ENCODE assay signal across 22 cellular contexts in genomic region chr15:60235951-60236710, GRCh38.
DNase-seq lines count a peak whose midpoint lies in the region; ATAC-seq and TF ChIP-seq lines count a peak whose summit lies in the region.
"Had no signal": no experiment of that assay in that cellular context is flagged by ENCODE, and none has a peak within 500 bp of the region (broad histone marks: within the 10 kb centered on the region; RNA-seq: fewer than 3 reads in every experiment).

No MANE protein-coding gene starts in this region.

- H4K20me1 ChIP-seq in GM23338 (replicated peaks; ENCODE audit: insufficient read depth), result no peaks in the 10 kb centered on the region
- H4K20me1 ChIP-seq: BLaER1 had no signal

- H3K27me3 ChIP-seq in GM23338 (ENCODE audit: insufficient read depth), result no peaks in the 10 kb centered on the region
- H3K27me3 ChIP-seq in HUES64 (ENCODE audit: insufficient read depth, low read length), result no peaks in the 10 kb centered on the region
- no peaks in the 10 kb centered on the region for H3K27me3 ChIP-seq in neuronal stem cell (ENCODE audit: control insufficient read depth in 3 of 3, insufficient read depth in 3 of 3, low read depth in 1 of 3, low read length in 3 of 3)
- H3K27me3 ChIP-seq: BLaER1, Peyer's patch had no signal

- H3F3A ChIP-seq in GM23338 (replicated peaks; ENCODE audit: low read depth), result no peaks in the 10 kb centered on the region

- TF ChIP-seq CTCF in GM23338 (conservative IDR thresholded peaks at IDR 0.05; ENCODE audit: low read depth in 2 of 2) (no peak), endothelial cell (IDR thresholded peaks at IDR 0.05; ENCODE audit: unreplicated experiment) (no peak)

- H3K4me1 Mint-ChIP-seq in GM23338 (peaks cover 4% of the 10 kb centered on the region; the same call in 2 of the 3 replicates), endothelial cell (ENCODE audit: unreplicated experiment) (peaks cover 19% of the 10 kb centered on the region)
- H3K4me1 Mint-ChIP-seq in activated T-helper 17 cell treated with anti-CD3 and anti-CD28 coated beads, Interleukin-2, amount 50 U/mL, for 72 hours, result peaks cover 4% of the 10 kb centered on the region

- H3K9ac ChIP-seq in HUES64 (ENCODE audit: low read depth, low read length) (no peak overlapping the region), neuronal stem cell (ENCODE audit: low read depth, low read length, poor library complexity) (no peak overlapping the region)
- H3K9ac ChIP-seq: BLaER1, KMS-11 had no signal

- no peak overlapping the region for H4K91ac ChIP-seq in neuronal stem cell (ENCODE audit: low read depth, low read length, poor library complexity)

- H3K79me2 ChIP-seq in GM23338 (replicated peaks; ENCODE audit: insufficient read depth), result no peaks in the 10 kb centered on the region

- no peak overlapping the region for H4K8ac ChIP-seq in neuronal stem cell (ENCODE audit: low read depth, low read length)

- H3K18ac ChIP-seq in neuronal stem cell (ENCODE audit: low read length), result no peak overlapping the region

- peaks cover 2% of the 10 kb centered on the region; the same call in 1 of the 3 replicates for H3K9me3 Mint-ChIP-seq in GM23338
- peaks cover 4% of the 10 kb centered on the region for H3K9me3 Mint-ChIP-seq in endothelial cell (ENCODE audit: unreplicated experiment)
- peaks cover 3% of the 10 kb centered on the region for H3K9me3 Mint-ChIP-seq in activated T-helper 17 cell treated with anti-CD3 and anti-CD28 coated beads, Interleukin-2, amount 50 U/mL, for 72 hours
- H3K9me3 Mint-ChIP-seq: CD8-positive, alpha-beta T cell; HFFc6 had no signal

- H2BK12ac ChIP-seq in neuronal stem cell (ENCODE audit: low read length), result no peak overlapping the region

- H3K4ac ChIP-seq in neuronal stem cell (ENCODE audit: low read length), result no peak overlapping the region

- H3K14ac ChIP-seq in neuronal stem cell (ENCODE audit: low read length), result no peak overlapping the region

- H3K4me1 ChIP-seq in GM23338 (ENCODE audit: insufficient read depth) (peaks cover 3% of the 10 kb centered on the region; the same call in 1 of the 2 replicates), HUES64 (ENCODE audit: insufficient read depth, low read length) (peaks cover 14% of the 10 kb centered on the region), neuronal stem cell (ENCODE audit: control insufficient read depth in 2 of 2, insufficient read depth in 1 of 2, low read depth in 1 of 2, low read length in 2 of 2) (peaks cover 3 to 7% of the 10 kb centered on the region in 2 donors)
- H3K4me1 ChIP-seq: BLaER1, Peyer's patch had no signal

- H3K79me1 ChIP-seq in neuronal stem cell (ENCODE audit: low read depth, low read length), result no peaks in the 10 kb centered on the region

- H3K27ac Mint-ChIP-seq in GM23338 (no peak overlapping the region), endothelial cell (ENCODE audit: unreplicated experiment) (no peak overlapping the region)
- H3K27ac Mint-ChIP-seq in activated T-helper 17 cell treated with anti-CD3 and anti-CD28 coated beads, Interleukin-2, amount 50 U/mL, for 72 hours, result no peak overlapping the region
- H3K27ac Mint-ChIP-seq: CD8-positive, alpha-beta T cell; HFFc6 had no signal

- no peak overlapping the region for H3K27ac ChIP-seq in GM23338 (ENCODE audit: low read depth)
- H3K27ac ChIP-seq in HUES64 (ENCODE audit: low read depth, low read length), result peak overlapping the region; percentile 60; the same call in 1 of the 2 replicates
- no peak overlapping the region for H3K27ac ChIP-seq in neuronal stem cell (replicated peaks; ENCODE audit: low read length)
- H3K27ac ChIP-seq: BLaER1, HL-60, KMS-11, Peyer's patch had no signal

- no peak overlapping the region for H2BK120ac ChIP-seq in neuronal stem cell (ENCODE audit: low read depth, low read length)

- H3K4me2 ChIP-seq in GM23338 (no peak overlapping the region), neuronal stem cell (ENCODE audit: insufficient read depth, low read length, poor library complexity, severe bottlenecking) (no peak overlapping the region)
- H3K4me2 ChIP-seq: BLaER1, KMS-11 had no signal

- H2AFZ ChIP-seq in GM23338, result peak overlapping the region; percentile 95
- peak overlapping the region; percentile 79 for H2AFZ ChIP-seq in neuronal stem cell (ENCODE audit: low read length)

- no peak overlapping the region for H2BK15ac ChIP-seq in neuronal stem cell (ENCODE audit: low read length)

- peak; percentile 77 for ATAC-seq in GM23338
- ATAC-seq in activated T-helper 17 cell treated with anti-CD3 and anti-CD28 coated beads, Interleukin-2, amount 50 U/mL, for 72 hours (replicated peaks), result no peak
- ATAC-seq: CD8-positive, alpha-beta T cell had no signal

- H3K9me3 ChIP-seq in HUES64 (ENCODE audit: insufficient read depth, low read depth, low read length), result no peaks in the 10 kb centered on the region
- no peaks in the 10 kb centered on the region for H3K9me3 ChIP-seq in neuronal stem cell (replicated peaks in 1 of 2; ENCODE audit: control insufficient read depth in 2 of 2, insufficient read depth in 1 of 2, low read depth in 1 of 2, low read length in 2 of 2)
- H3K9me3 ChIP-seq: BLaER1, Peyer's patch had no signal

- no peak overlapping the region for H3K4me3 Mint-ChIP-seq in GM23338
- no peak overlapping the region for H3K4me3 Mint-ChIP-seq in endothelial cell (ENCODE audit: unreplicated experiment)
- H3K4me3 Mint-ChIP-seq in activated T-helper 17 cell treated with anti-CD3 and anti-CD28 coated beads, Interleukin-2, amount 50 U/mL, for 72 hours, result no peak overlapping the region
- H3K4me3 Mint-ChIP-seq: CD8-positive, alpha-beta T cell; HFFc6 had no signal

- H3K36me3 Mint-ChIP-seq in GM23338 (ENCODE audit: low read depth), result no peaks in the 10 kb centered on the region
- no peaks in the 10 kb centered on the region for H3K36me3 Mint-ChIP-seq in endothelial cell (ENCODE audit: low read depth, unreplicated experiment)
- no peaks in the 10 kb centered on the region for H3K36me3 Mint-ChIP-seq in activated T-helper 17 cell treated with anti-CD3 and anti-CD28 coated beads, Interleukin-2, amount 50 U/mL, for 72 hours (ENCODE audit: low read depth)
- H3K36me3 Mint-ChIP-seq: CD8-positive, alpha-beta T cell had no signal

- no peak overlapping the region for H3K23ac ChIP-seq in neuronal stem cell (ENCODE audit: low read depth, low read length, poor library complexity)

- H3K9me2 ChIP-seq in GM23338 (ENCODE audit: insufficient read depth), result no peaks in the 10 kb centered on the region

- H2BK5ac ChIP-seq in neuronal stem cell (ENCODE audit: low read length), result no peak overlapping the region

- H3K36me3 ChIP-seq in GM23338 (ENCODE audit: insufficient read depth), result no peaks in the 10 kb centered on the region
- H3K36me3 ChIP-seq in HUES64 (ENCODE audit: insufficient read depth, low read length), result no peaks in the 10 kb centered on the region
- no peaks in the 10 kb centered on the region for H3K36me3 ChIP-seq in neuronal stem cell (replicated peaks in 1 of 2; ENCODE audit: control insufficient read depth in 2 of 2, insufficient read depth in 2 of 2, low read length in 2 of 2)
- H3K36me3 ChIP-seq: BLaER1, Peyer's patch had no signal

- no peak overlapping the region for H2AK5ac ChIP-seq in neuronal stem cell (ENCODE audit: low read depth, low read length)

- peaks cover 4% of the 10 kb centered on the region for H3K27me3 Mint-ChIP-seq in GM23338 (ENCODE audit: insufficient read depth, low read depth, poor library complexity)
- H3K27me3 Mint-ChIP-seq in endothelial cell (ENCODE audit: unreplicated experiment), result peaks cover 4% of the 10 kb centered on the region
- H3K27me3 Mint-ChIP-seq in activated T-helper 17 cell treated with anti-CD3 and anti-CD28 coated beads, Interleukin-2, amount 50 U/mL, for 72 hours, result peaks cover 45% of the 10 kb centered on the region

- DNase-seq in GM23338 (ENCODE audit: low spot score) (peak; percentile 39), endothelial cell (ENCODE audit: low spot score) (peak; percentile 22), neuronal stem cell (ENCODE audit: low spot score) (no peak), T-helper 2 cell (no peak)
- DNase-seq in activated CD4-positive, CD25-positive, alpha-beta regulatory T cell (lab: John Stamatoyannopoulos, UW), result no peak
- DNase-seq: CD8-positive, alpha-beta T cell; DMS153; GDM1; HFFc6; IMR-90; MV-4-11; NCI-H1105 treated with DMSO at 0.1 percent for 48 hours; NCI-H2081; NCI-H2171; NCI-H524 treated with DMSO at 0.1 percent for 48 hours; NCI-H82; Peyer's patch had no signal

- 63% methylated on average over 7 of the region's 7 CpGs for WGBS in HUES64
- WGBS in neuronal stem cell (ENCODE audit: extremely low coverage in 2 of 2, insufficient read length in 2 of 2, insufficient replicate concordance in 1 of 2), 2 donors, result no CpG with 5 or more reads among the region's 7 CpGs

- H3K4me3 ChIP-seq in GM23338 (no peak overlapping the region), HUES64 (ENCODE audit: low read length) (no peak overlapping the region), neuronal stem cell (ENCODE audit: low read length in 2 of 2) (no peak overlapping the region)
- H3K4me3 ChIP-seq: BLaER1, Peyer's patch had no signal

TF ChIP-seq in GM23338, 12 proteins besides CTCF, POLR2A, EP300 and RAD21 (continues in another document):
- no peak for TF ChIP-seq EZH2 (IDR thresholded peaks at IDR 0.05; ENCODE audit: low read depth, unreplicated experiment)

Comparison
In these comparisons a context has a peak if more than half of its experiments do, and no peak if none do; other contexts are left out.
1. DNase-seq: peak in GM23338 (single experiment) and endothelial cell (single experiment); none in neuronal stem cell (single experiment), activated CD4-positive, CD25-positive, alpha-beta regulatory T cell (0 of 4) and T-helper 2 cell (0 of 5).